ENCODE assay signal across 13 cellular contexts in the genomic region with DNA sequence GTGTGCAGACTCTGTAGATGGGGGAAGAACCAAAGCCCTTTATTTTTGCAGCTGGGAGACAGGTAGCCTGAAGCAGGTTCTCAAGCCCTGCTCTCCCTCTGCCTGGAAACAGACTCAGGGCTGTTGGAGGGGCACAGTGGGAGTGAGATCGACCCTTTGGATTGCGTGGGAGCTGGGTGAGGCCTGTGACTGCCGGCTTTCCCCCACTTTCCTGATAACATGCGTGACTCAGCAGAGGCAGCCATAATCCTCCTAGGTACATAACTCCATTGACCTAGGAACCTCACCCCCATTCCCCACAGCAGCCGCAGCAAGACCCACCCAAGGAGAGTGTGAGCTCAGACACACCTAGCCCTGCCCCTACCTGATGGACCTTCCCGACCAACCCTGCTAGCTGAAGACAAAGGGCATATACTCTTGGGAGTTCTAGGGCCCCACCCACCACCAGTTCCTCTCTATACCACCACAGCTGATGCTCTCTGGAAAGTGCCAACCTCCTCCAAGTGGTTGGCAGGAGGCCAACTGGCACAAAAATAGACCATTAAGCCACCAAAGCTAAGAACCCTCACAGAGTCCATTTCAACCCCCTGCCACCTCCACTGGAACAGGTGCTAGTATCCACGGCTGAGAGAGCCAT. TPM values are rescaled to one million over a fixed set of nuclear protein-coding genes. Genes with fewer than 3 reads are reported as not detected.
"Had no signal": no experiment of that assay in that cellular context is flagged by ENCODE, and none has a peak within 500 bp of the region (broad histone marks: within the 10 kb centered on the region; RNA-seq: fewer than 3 reads in every experiment).

No MANE protein-coding gene starts in this region.

RNA-seq across cellular contexts. Expression of a gene that starts 47.0 kb away (rescaled TPM):
- total RNA-seq: activated CD4-positive, alpha-beta memory T cell treated with anti-CD3 and anti-CD28 coated beads for 36 hours; activated naive CD8-positive, alpha-beta T cell treated with anti-CD3 and anti-CD28 coated beads for 36 hours; dermis microvascular lymphatic vessel endothelial cell; endothelial cell of umbilical vein; kidney; left lobe of liver; mucosa of gallbladder; naive thymus-derived CD8-positive, alpha-beta T cell; osteocyte; progenitor cell of endocrine pancreas; sigmoid colon; testis; vagina had no signal
- polyA plus RNA-seq: naive thymus-derived CD8-positive, alpha-beta T cell; sigmoid colon had no signal
